ENCODE assay signal across 29 cellular contexts in genomic region chr6:88545991-88546390, GRCh38.
"Had no signal": no experiment of that assay in that cellular context is flagged by ENCODE, and none has a peak within 500 bp of the region (broad histone marks: within the 10 kb centered on the region; RNA-seq: fewer than 3 reads in every experiment).

No MANE protein-coding gene starts in this region.

- FAIRE-seq: keratinocyte, pancreas, urothelium cell line had no signal

- DNase-seq: hippocampal formation; kidney glomerular epithelial cell; left cardiac atrium; lower lobe of right lung; mammary epithelial cell; mesenchymal stem cell; naive thymus-derived CD8-positive, alpha-beta T cell; nucleus accumbens; pancreas; posterior cingulate gyrus; retina; right cardiac atrium; stimulated activated CD4-positive, alpha-beta T cell treated with anti-CD3 and anti-CD28 coated beads, Interleukin-12 subunit alpha, Interleukin-12 subunit beta, amount 100 ng/mL, for 4 hours; stimulated activated CD4-positive, alpha-beta T cell treated with anti-CD3 and anti-CD28 coated beads, Interleukin-15, amount 100 ng/mL, for 24 hours; stimulated activated CD4-positive, alpha-beta T cell treated with anti-CD3 and anti-CD28 coated beads, Interleukin-2, amount 100 ng/mL, for 24 hours; stimulated activated CD4-positive, alpha-beta T cell treated with anti-CD3 and anti-CD28 coated beads, Interleukin-4, amount 100 ng/mL, for 1 hour; stimulated activated naive B cell treated with anti-CD40 and anti-IgM and Interleukin-4, amounts not matched to agents 10 μg/mL and 1 μg/mL and 100 μg/mL, for 72 hours; stimulated activated naive CD8-positive, alpha-beta T cell treated with anti-CD3 and anti-CD28 coated beads, Interleukin-15, Interleukin-2, amounts not matched to agents 100 U/mL and 50 U/mL, for 24 hours; stomach; tibial artery; trophoblast cell; upper lobe of right lung had no signal

- H3K9me3 ChIP-seq: lower lobe of right lung, pancreas, prostate gland, stomach, suprapubic skin, thoracic aorta, tibial artery, upper lobe of right lung had no signal

- H3K27ac ChIP-seq: lower lobe of right lung, pancreas, prostate gland, skin epidermis, stomach, suprapubic skin, thoracic aorta, tibial artery, upper lobe of right lung had no signal

- ATAC-seq: left cardiac atrium; left lobe of liver; lower lobe of right lung; naive thymus-derived CD8-positive, alpha-beta T cell; pancreas; right cardiac atrium; stimulated activated naive B cell treated with anti-CD40 and anti-IgM and Interleukin-4, amounts not matched to agents 10 μg/mL and 1 μg/mL and 100 μg/mL, for 72 hours; stimulated activated naive CD8-positive, alpha-beta T cell treated with anti-CD3 and anti-CD28 coated beads, Interleukin-15, Interleukin-2, amounts not matched to agents 100 U/mL and 50 U/mL, for 24 hours; upper lobe of right lung had no signal

- H3K27me3 ChIP-seq: pancreas, stomach, suprapubic skin, tibial artery, upper lobe of right lung had no signal

- H3K36me3 ChIP-seq: lower lobe of right lung, pancreas, prostate gland, stomach, suprapubic skin, thoracic aorta, tibial artery, upper lobe of right lung had no signal

- H3K4me3 ChIP-seq: lower lobe of right lung, pancreas, prostate gland, skin epidermis, stomach, suprapubic skin, thoracic aorta, tibial artery, upper lobe of right lung had no signal

- H3K4me1 ChIP-seq: lower lobe of right lung, pancreas, prostate gland, stomach, suprapubic skin, upper lobe of right lung had no signal
